Comparison of ENCODE assay signal across 23 cellular contexts in the genomic region with DNA sequence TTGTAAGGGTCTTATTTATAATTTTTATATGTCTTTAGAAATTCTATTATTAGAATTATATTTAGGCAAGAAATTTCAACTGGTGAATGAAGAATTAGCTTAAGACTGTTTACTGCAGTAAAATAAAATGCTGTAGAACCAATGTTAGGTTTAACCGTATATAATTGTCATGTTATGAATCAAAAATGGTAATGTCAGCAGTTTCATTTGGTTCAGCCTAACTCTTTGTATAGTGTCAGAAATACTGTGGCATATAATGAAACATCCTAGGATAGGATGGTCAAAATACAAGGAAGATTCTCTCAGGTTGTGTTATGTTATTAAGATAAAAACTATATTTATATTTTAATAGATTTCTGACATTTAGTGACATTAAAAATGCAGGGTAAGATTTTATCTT.
"Had no signal": no experiment of that assay in that cellular context is flagged by ENCODE, and none has a peak within 500 bp of the region (broad histone marks: within the 10 kb centered on the region; RNA-seq: fewer than 3 reads in every experiment).

No MANE protein-coding gene starts in this region.

- H3K4me1 ChIP-seq: left lung, lower lobe of right lung had no signal

- H3K4me3 ChIP-seq: coronary artery, dorsolateral prefrontal cortex, esophagus muscularis mucosa, gastrocnemius medialis, heart right ventricle, left lung, lower lobe of right lung, mucosa of descending colon had no signal

- DNase-seq: dermis blood vessel endothelial cell; dorsolateral prefrontal cortex; effector CD4-positive, alpha-beta T cell; effector memory CD4-positive, alpha-beta T cell; foreskin keratinocyte; gastrocnemius medialis; glutamatergic neuron; head of caudate nucleus; heart right ventricle; hippocampal formation; left cardiac atrium; left lung; left ventricle myocardium superior; lower lobe of right lung; mesenchymal stem cell; mucosa of descending colon; naive B cell; naive thymus-derived CD8-positive, alpha-beta T cell had no signal

- FAIRE-seq: endothelial cell of umbilical vein, islet of Langerhans, keratinocyte had no signal

- H3K27ac ChIP-seq: coronary artery, dorsolateral prefrontal cortex, esophagus muscularis mucosa, foreskin keratinocyte, gastrocnemius medialis, heart right ventricle, left lung, lower lobe of right lung had no signal

- ATAC-seq: foreskin keratinocyte; gastrocnemius medialis; heart right ventricle; left cardiac atrium; left lung; left ventricle myocardium superior; lower lobe of right lung; mucosa of descending colon; naive thymus-derived CD8-positive, alpha-beta T cell had no signal

- H3K27me3 ChIP-seq: dorsolateral prefrontal cortex, esophagus muscularis mucosa, foreskin keratinocyte, gastrocnemius medialis, heart right ventricle, left lung had no signal

- H3K9me3 ChIP-seq: esophagus muscularis mucosa, gastrocnemius medialis, heart right ventricle, left lung, lower lobe of right lung, mucosa of descending colon had no signal
